In genomic region chr10:5566606-5567005, GRCh38 we compare ENCODE assay signal across 13 cellular contexts. TPM values are rescaled to one million over a fixed set of nuclear protein-coding genes. Genes with fewer than 3 reads are reported as not detected.
DNase-seq lines count a peak whose midpoint lies in the region; ATAC-seq and TF ChIP-seq lines count a peak whose summit lies in the region.
"Had no signal": no experiment of that assay in that cellular context is flagged by ENCODE, and none has a peak within 500 bp of the region (broad histone marks: within the 10 kb centered on the region; RNA-seq: fewer than 3 reads in every experiment).

No MANE protein-coding gene starts in this region.

- no peaks in the 10 kb centered on the region for H3K4me1 ChIP-seq in gastrocnemius medialis
- peaks cover 0 to 4% (median 0%) of the 10 kb centered on the region in 4 donors for H3K4me1 ChIP-seq in tibial nerve
- H3K4me1 ChIP-seq: parathyroid adenoma had no signal

- DNase-seq in activated T-cell treated with anti-CD3 and anti-CD28 coated beads for 24 hours (ENCODE audit: low read depth) (peak; percentile 23), left kidney (ENCODE audit: low read depth, low spot score) (peak; percentile 66), type B pancreatic cell (ENCODE audit: extremely low spot score, unreplicated experiment) (no peak), DMS 273 treated with DMSO at 0.1 percent for 48 hours (lab: John Stamatoyannopoulos, UW) (no peak), gastrocnemius medialis (no peak), tibial nerve (ENCODE audit: low spot score in 2 of 2) (no peak)
- DNase-seq in activated T-cell treated with anti-CD3 and anti-CD28 coated beads, Interleukin-2, amount 50 U/mL, for 1 hour: no peak
- DNase-seq in activated T-cell treated with anti-CD3 and anti-CD28 coated beads, Interleukin-2, amount 50 U/mL, for 4 hours: peak; percentile 30
- DNase-seq: GDM1, H9, left lung, NCI-H1092 treated with DMSO at 0.1 percent for 48 hours had no signal

- peak overlapping the region; percentile 46 for H3K27ac Mint-ChIP-seq in type B pancreatic cell
- H3K27ac Mint-ChIP-seq: H9 had no signal

- no peak for TF ChIP-seq EP300 in tibial nerve (IDR thresholded peaks at IDR 0.05)

- TF ChIP-seq POLR2A in gastrocnemius medialis (IDR thresholded peaks at IDR 0.05) (no peak), tibial nerve (IDR thresholded peaks at IDR 0.05) (no peak)

- H3K4me1 Mint-ChIP-seq in activated T-cell treated with anti-CD3 and anti-CD28 coated beads, Interleukin-2, amount 50 U/mL, for 4 hours (ENCODE audit: low read depth): peaks cover 33% of the 10 kb centered on the region
- peaks cover 38% of the 10 kb centered on the region for H3K4me1 Mint-ChIP-seq in type B pancreatic cell (ENCODE audit: unreplicated experiment)

- peaks cover 2% of the 10 kb centered on the region for H3K36me3 Mint-ChIP-seq in activated T-cell treated with anti-CD3 and anti-CD28 coated beads, Interleukin-2, amount 50 U/mL, for 4 hours (ENCODE audit: insufficient read depth)
- no peaks in the 10 kb centered on the region for H3K36me3 Mint-ChIP-seq in type B pancreatic cell

- H3K4me3 ChIP-seq in gastrocnemius medialis (no peak overlapping the region), tibial nerve (no peak overlapping the region)
- H3K4me3 ChIP-seq: left lung had no signal

- H3K27ac ChIP-seq in gastrocnemius medialis (no peak overlapping the region), tibial nerve (no peak overlapping the region)
- H3K27ac ChIP-seq: left lung, parathyroid adenoma had no signal

- no peak overlapping the region for H3K4me3 Mint-ChIP-seq in activated T-cell treated with anti-CD3 and anti-CD28 coated beads, Interleukin-2, amount 50 U/mL, for 4 hours
- H3K4me3 Mint-ChIP-seq in type B pancreatic cell: peak overlapping the region; percentile 57
- H3K4me3 Mint-ChIP-seq: H9 had no signal

- intact Hi-C loops in gastrocnemius medialis (cut with DNase I; ENCODE audit: low total_unique reads): no loop called here

- ATAC-seq in activated T-cell treated with anti-CD3 and anti-CD28 coated beads, Interleukin-2, amount 50 U/mL, for 4 hours: peak; percentile 44 to 51
- no peak for ATAC-seq in gastrocnemius medialis
- ATAC-seq: left lung had no signal

- in situ Hi-C loops in gastrocnemius medialis (cut with MboI; ENCODE audit: low sequenced_read_pairs in 4 of 4): no loop called here

- no peaks in the 10 kb centered on the region for H3K36me3 ChIP-seq in gastrocnemius medialis
- H3K36me3 ChIP-seq in tibial nerve: no peaks in the 10 kb centered on the region
- H3K36me3 ChIP-seq: left lung had no signal

- H3K9me3 ChIP-seq in gastrocnemius medialis (no peaks in the 10 kb centered on the region), tibial nerve (no peaks in the 10 kb centered on the region)
- H3K9me3 ChIP-seq: left lung had no signal

- H3K27me3 Mint-ChIP-seq in activated T-cell treated with anti-CD3 and anti-CD28 coated beads, Interleukin-2, amount 50 U/mL, for 4 hours (ENCODE audit: low read depth): no peaks in the 10 kb centered on the region
- H3K27me3 Mint-ChIP-seq in type B pancreatic cell: no peaks in the 10 kb centered on the region

- peaks cover 3% of the 10 kb centered on the region for H3K9me3 Mint-ChIP-seq in activated T-cell treated with anti-CD3 and anti-CD28 coated beads, Interleukin-2, amount 50 U/mL, for 4 hours
- no peaks in the 10 kb centered on the region for H3K9me3 Mint-ChIP-seq in type B pancreatic cell
- H3K9me3 Mint-ChIP-seq: H9 had no signal

- WGBS in tibial nerve, 2 donors: 88 to 91% methylated on average over 3 of the region's 3 CpGs

- TF ChIP-seq CTCF in type B pancreatic cell (conservative IDR thresholded peaks at IDR 0.05): no peak
- no peak for TF ChIP-seq CTCF in gastrocnemius medialis (IDR thresholded peaks at IDR 0.05 in 4 of 5, conservative IDR thresholded peaks at IDR 0.05 in 1 of 5)
- TF ChIP-seq CTCF in tibial nerve (IDR thresholded peaks at IDR 0.05): no peak

- H3K27me3 ChIP-seq in gastrocnemius medialis: no peaks in the 10 kb centered on the region
- no peaks in the 10 kb centered on the region for H3K27me3 ChIP-seq in tibial nerve
- H3K27me3 ChIP-seq: left lung had no signal

RNA-seq across cellular contexts. Expression of gene CALML3, which starts 41.8 kb away (rescaled TPM):
- total RNA-seq in activated T-cell treated with anti-CD3 and anti-CD28 coated beads, Interleukin-2, amount 50 U/mL, for 4 hours: not detected
- total RNA-seq in type B pancreatic cell (ENCODE audit: low replicate concordance) (not detected in 2 replicates), gastrocnemius medialis (not detected), tibial nerve (not detected)
- total RNA-seq: H9, left lung had no signal

Comparison
In these comparisons a context has a peak if more than half of its experiments do, and no peak if none do; other contexts are left out.
1. DNase-seq: peak in activated T-cell treated with anti-CD3 and anti-CD28 coated beads for 24 hours (single experiment), activated T-cell treated with anti-CD3 and anti-CD28 coated beads, Interleukin-2, amount 50 U/mL, for 4 hours (single experiment) and left kidney (single experiment); none in activated T-cell treated with anti-CD3 and anti-CD28 coated beads, Interleukin-2, amount 50 U/mL, for 1 hour (single experiment), type B pancreatic cell (single experiment), DMS 273 treated with DMSO at 0.1 percent for 48 hours (single experiment), gastrocnemius medialis (0 of 2) and tibial nerve (0 of 2).
2. ATAC-seq: peak in activated T-cell treated with anti-CD3 and anti-CD28 coated beads, Interleukin-2, amount 50 U/mL, for 4 hours (2 of 2); none in gastrocnemius medialis (0 of 2).